ENCODE assay signal across 8 cellular contexts in the genomic region with DNA sequence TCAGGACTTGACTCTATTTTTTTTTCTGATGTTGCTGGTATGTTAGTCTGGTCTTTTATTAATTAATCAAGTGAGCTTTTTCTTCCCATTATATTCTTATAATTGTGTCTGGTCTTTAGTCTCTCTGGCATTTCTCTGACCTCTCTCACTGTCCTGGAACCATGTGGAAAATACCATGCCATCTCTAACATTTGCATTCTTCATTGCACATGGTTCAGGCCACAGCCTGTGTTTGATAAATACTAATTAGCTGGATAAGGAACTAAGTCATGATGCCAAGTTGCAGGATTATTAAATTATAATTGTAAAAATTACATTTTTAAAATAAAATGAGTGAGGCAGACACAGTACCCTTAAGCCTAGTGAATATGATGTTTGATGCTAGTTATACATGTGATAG.
"Had no signal": no experiment of that assay in that cellular context is flagged by ENCODE, and none has a peak within 500 bp of the region (broad histone marks: within the 10 kb centered on the region; RNA-seq: fewer than 3 reads in every experiment).

No MANE protein-coding gene starts in this region.

- H3K27ac ChIP-seq: HL-60 had no signal

- H3K36me3 Mint-ChIP-seq: IgD-negative memory B cell had no signal

- H3K27ac Mint-ChIP-seq: GM23338, HFFc6, IgD-negative memory B cell had no signal

- H3K4me3 ChIP-seq: GM23338 had no signal

- DNase-seq: H9, HCEC 1CT, HFFc6, KBM-7 had no signal

- H2AFZ ChIP-seq: GM23338 had no signal

- H3K4me2 ChIP-seq: GM23338 had no signal

- H3K9me3 Mint-ChIP-seq: GM23338, H9 had no signal

- H3K27me3 Mint-ChIP-seq: IgD-negative memory B cell had no signal

- H3K4me3 Mint-ChIP-seq: GM23338, H9, HFFc6, IgD-negative memory B cell had no signal

- ATAC-seq: GM23338, HepG2 had no signal

- H3K4me1 Mint-ChIP-seq: IgD-negative memory B cell had no signal
